ENCODE assay signal across 15 cellular contexts in genomic region chr14:101827286-101827685, GRCh38.
DNase-seq lines count a peak whose midpoint lies in the region; ATAC-seq and TF ChIP-seq lines count a peak whose summit lies in the region.
"Had no signal": no experiment of that assay in that cellular context is flagged by ENCODE, and none has a peak within 500 bp of the region (broad histone marks: within the 10 kb centered on the region; RNA-seq: fewer than 3 reads in every experiment).

No MANE protein-coding gene starts in this region.

- POLR2A ChIA-PET in activated CD8-positive, alpha-beta T cell treated with anti-CD3 and anti-CD28 coated beads for 36 hours (lab: Charles Lee): interaction anchor here (1.0 to 5.6 kb wide), 6 partner anchors 8 to 53 kb away, joined by 3 to 225 read pairs (median 32); no protein-coding TSS in a partner anchor

- H3K27me3 Mint-ChIP-seq in activated T-cell treated with anti-CD3 and anti-CD28 coated beads, Interleukin-2, amount 50 U/mL, for 24 hours: no peaks in the 10 kb centered on the region
- no peaks in the 10 kb centered on the region for H3K27me3 Mint-ChIP-seq in activated CD8-positive, alpha-beta T cell treated with anti-CD3 and anti-CD28 coated beads for 36 hours
- H3K27me3 Mint-ChIP-seq in stimulated activated naive CD8-positive, alpha-beta T cell treated with anti-CD3 and anti-CD28 coated beads, Interleukin-15, amount 100 ng/mL, for 72 hours: no peaks in the 10 kb centered on the region

- intact Hi-C loops in activated CD8-positive, alpha-beta T cell treated with anti-CD3 and anti-CD28 coated beads for 36 hours (cut with micrococcal nuclease): no loop called here

- H3K4me3 Mint-ChIP-seq in activated T-cell treated with anti-CD3 and anti-CD28 coated beads, Interleukin-2, amount 50 U/mL, for 24 hours: peak overlapping the region; percentile 34
- H3K4me3 Mint-ChIP-seq in activated CD8-positive, alpha-beta T cell treated with anti-CD3 and anti-CD28 coated beads for 36 hours: no peak overlapping the region
- H3K4me3 Mint-ChIP-seq in stimulated activated naive CD8-positive, alpha-beta T cell treated with anti-CD3 and anti-CD28 coated beads, Interleukin-15, amount 100 ng/mL, for 72 hours: peak overlapping the region; percentile 34 to 36
- H3K4me3 Mint-ChIP-seq: nephron had no signal

- CTCF ChIA-PET in activated CD8-positive, alpha-beta T cell treated with anti-CD3 and anti-CD28 coated beads for 36 hours (lab: Charles Lee): interaction anchor here (1.1 to 5.6 kb wide), 3 partner anchors 18 to 56 kb away, joined by 3 to 29 read pairs (median 3); no protein-coding TSS in a partner anchor

- no peak for ATAC-seq in activated CD8-positive, alpha-beta T cell treated with anti-CD3 and anti-CD28 coated beads for 36 hours
- ATAC-seq in stimulated activated naive CD8-positive, alpha-beta T cell treated with anti-CD3 and anti-CD28 coated beads, Interleukin-15, amount 100 ng/mL, for 72 hours: no peak
- no peak for ATAC-seq in HG03097 (IDR thresholded peaks at IDR 0.05; ENCODE audit: low FRiP score, unreplicated experiment)
- ATAC-seq: body of pancreas had no signal

- no peak for DNase-seq in activated T-cell treated with anti-CD3 and anti-CD28 coated beads, Interleukin-2, amount 50 U/mL, for 24 hours
- DNase-seq in activated T-cell treated with anti-CD3 and anti-CD28 coated beads for 4 hours (no peak), kidney tubule cell (ENCODE audit: low spot score) (peak; percentile 55), NK-92 (lab: John Stamatoyannopoulos, UW; ENCODE audit: unreplicated experiment) (no peak)
- DNase-seq in activated CD8-positive, alpha-beta T cell treated with anti-CD3 and anti-CD28 coated beads for 36 hours: no peak
- no peak for DNase-seq in stimulated activated naive CD8-positive, alpha-beta T cell treated with anti-CD3 and anti-CD28 coated beads, Interleukin-15, amount 100 ng/mL, for 72 hours
- no peak for DNase-seq in stimulated activated CD4-positive, alpha-beta T cell treated with anti-CD3 and anti-CD28 coated beads, Interleukin-1b, Interleukin-23, amount 100 ng/mL, for 48 hours
- DNase-seq: activated CD8-positive, alpha-beta memory T cell treated with anti-CD3 and anti-CD28 coated beads, Interleukin-2, amount 50 U/mL, for 4 hours; body of pancreas; KBM-7; NCI-H1694 treated with DMSO at 0.1 percent for 48 hours; NCI-H748 treated with DMSO at 0.1 percent for 48 hours; tibial artery had no signal

- no peak for TF ChIP-seq CTCF in activated CD8-positive, alpha-beta T cell treated with anti-CD3 and anti-CD28 coated beads for 36 hours (IDR thresholded peaks at IDR 0.05)

- no peaks in the 10 kb centered on the region for H3K9me3 Mint-ChIP-seq in activated T-cell treated with anti-CD3 and anti-CD28 coated beads, Interleukin-2, amount 50 U/mL, for 24 hours
- H3K9me3 Mint-ChIP-seq in activated CD8-positive, alpha-beta T cell treated with anti-CD3 and anti-CD28 coated beads for 36 hours: no peaks in the 10 kb centered on the region
- no peaks in the 10 kb centered on the region for H3K9me3 Mint-ChIP-seq in stimulated activated naive CD8-positive, alpha-beta T cell treated with anti-CD3 and anti-CD28 coated beads, Interleukin-15, amount 100 ng/mL, for 72 hours

- peak overlapping the region; percentile 85 for H3K27ac Mint-ChIP-seq in activated T-cell treated with anti-CD3 and anti-CD28 coated beads, Interleukin-2, amount 50 U/mL, for 24 hours
- peak overlapping the region; percentile 79 for H3K27ac Mint-ChIP-seq in activated CD8-positive, alpha-beta T cell treated with anti-CD3 and anti-CD28 coated beads for 36 hours
- H3K27ac Mint-ChIP-seq in stimulated activated naive CD8-positive, alpha-beta T cell treated with anti-CD3 and anti-CD28 coated beads, Interleukin-15, amount 100 ng/mL, for 72 hours: no peak overlapping the region
- H3K27ac Mint-ChIP-seq: nephron had no signal

- peaks cover 86% of the 10 kb centered on the region for H3K36me3 Mint-ChIP-seq in activated T-cell treated with anti-CD3 and anti-CD28 coated beads, Interleukin-2, amount 50 U/mL, for 24 hours (ENCODE audit: low read depth)
- peaks cover 57% of the 10 kb centered on the region for H3K36me3 Mint-ChIP-seq in activated CD8-positive, alpha-beta T cell treated with anti-CD3 and anti-CD28 coated beads for 36 hours (ENCODE audit: low read depth)

- H3K4me1 Mint-ChIP-seq in activated T-cell treated with anti-CD3 and anti-CD28 coated beads, Interleukin-2, amount 50 U/mL, for 24 hours (ENCODE audit: low read depth): peaks cover 93% of the 10 kb centered on the region
- H3K4me1 Mint-ChIP-seq in activated CD8-positive, alpha-beta T cell treated with anti-CD3 and anti-CD28 coated beads for 36 hours (ENCODE audit: low read depth): peaks cover 83% of the 10 kb centered on the region
- peaks cover 88% of the 10 kb centered on the region for H3K4me1 Mint-ChIP-seq in stimulated activated naive CD8-positive, alpha-beta T cell treated with anti-CD3 and anti-CD28 coated beads, Interleukin-15, amount 100 ng/mL, for 72 hours

Comparison
In these comparisons a context has a peak if more than half of its experiments do, and no peak if none do; other contexts are left out.
1. H3K27ac Mint-ChIP-seq: peak in activated T-cell treated with anti-CD3 and anti-CD28 coated beads, Interleukin-2, amount 50 U/mL, for 24 hours (single experiment) and activated CD8-positive, alpha-beta T cell treated with anti-CD3 and anti-CD28 coated beads for 36 hours (single experiment); none in stimulated activated naive CD8-positive, alpha-beta T cell treated with anti-CD3 and anti-CD28 coated beads, Interleukin-15, amount 100 ng/mL, for 72 hours (0 of 2).